Comparison of ENCODE assay signal across 1 cellular context in genomic region chr3:10115326-10116137, GRCh38.
A peak's percentile ranks its signal among the peaks of the same experiment; 100 is the strongest.
TF ChIP-seq lines count a peak whose summit lies in the region.

Gene BRK1, plus strand, starts transcription at chr3:10115675. Its CDS starts 27 bp downstream, at chr3:10115702.

TF ChIP-seq in HepG2, 621 proteins besides CTCF, POLR2A, EP300 and RAD21 (continued from another document and continues in another):
- 0 out of 2 replicates have a peak, but pooled peaks have one; percentile 46 for TF ChIP-seq RERE (CRISPR knock-in tag; IDR thresholded peaks at IDR 0.05; ENCODE audit: low read depth)
- TF ChIP-seq JUN (CRISPR knock-in tag; IDR thresholded peaks at IDR 0.05): no peak
- peak; percentile 70; the same call in 1 of the 2 replicates for TF ChIP-seq ZNF709 (CRISPR knock-in tag; IDR thresholded peaks at IDR 0.05)
- TF ChIP-seq RBAK (CRISPR knock-in tag; IDR thresholded peaks at IDR 0.05): no peak
- TF ChIP-seq ZNF138 (CRISPR knock-in tag; IDR thresholded peaks at IDR 0.05; ENCODE audit: low read depth): 0 out of 2 replicates have a peak, but pooled peaks have one; percentile 66
- TF ChIP-seq RXRB (CRISPR knock-in tag; IDR thresholded peaks at IDR 0.05; ENCODE audit: borderline replicate concordance): peak; percentile 38; the same call in 1 of the 2 replicates
- no peak for TF ChIP-seq RFX3 (CRISPR knock-in tag; IDR thresholded peaks at IDR 0.05)
- TF ChIP-seq GLI4 (CRISPR knock-in tag; IDR thresholded peaks at IDR 0.05; ENCODE audit: borderline replicate concordance): no peak
- no peak for TF ChIP-seq CSRNP1 (CRISPR knock-in tag; IDR thresholded peaks at IDR 0.05)
- no peak for TF ChIP-seq ZNF292 (CRISPR knock-in tag; IDR thresholded peaks at IDR 0.05; ENCODE audit: borderline replicate concordance, low read depth)
- TF ChIP-seq RELA (CRISPR knock-in tag; IDR thresholded peaks at IDR 0.05): no peak
- no peak for TF ChIP-seq ZNF556 (CRISPR knock-in tag; IDR thresholded peaks at IDR 0.05; ENCODE audit: borderline replicate concordance)
- peak; percentile 27; the same call in 1 of the 2 replicates for TF ChIP-seq ZNF143 (CRISPR knock-in tag; IDR thresholded peaks at IDR 0.05)
- no peak for TF ChIP-seq NCOR1 (IDR thresholded peaks at IDR 0.05; ENCODE audit: borderline replicate concordance, low read length)
- TF ChIP-seq MTF2 (CRISPR knock-in tag; IDR thresholded peaks at IDR 0.05; ENCODE audit: borderline replicate concordance): no peak; the same call in 1 of the 2 replicates
- TF ChIP-seq PHB2 (IDR thresholded peaks at IDR 0.05; ENCODE audit: partially characterized antibody): no peak
- peak; percentile 44 for TF ChIP-seq TEAD3 (CRISPR knock-in tag; optimal IDR thresholded peaks at IDR 0.05; ENCODE audit: borderline replicate concordance)
- no peak for TF ChIP-seq SETDB1 (CRISPR knock-in tag; IDR thresholded peaks at IDR 0.05; ENCODE audit: borderline replicate concordance)
- peak; percentile 60; the same call in 1 of the 2 replicates for TF ChIP-seq FOSL2 (CRISPR knock-in tag; IDR thresholded peaks at IDR 0.05)
- TF ChIP-seq U2AF2 (IDR thresholded peaks at IDR 0.05; ENCODE audit: low read depth, low read length): no peak
- no peak for TF ChIP-seq DDIT3 (CRISPR knock-in tag; IDR thresholded peaks at IDR 0.05)
- no peak for TF ChIP-seq HHEX (CRISPR knock-in tag; IDR thresholded peaks at IDR 0.05)
- TF ChIP-seq ATRX (CRISPR knock-in tag; IDR thresholded peaks at IDR 0.05; ENCODE audit: borderline replicate concordance): no peak
- TF ChIP-seq SRSF1 (optimal IDR thresholded peaks at IDR 0.05; ENCODE audit: low read depth, low read length): peak; percentile 91
- no peak for TF ChIP-seq KDM4B (CRISPR knock-in tag; IDR thresholded peaks at IDR 0.05)
- no peak for TF ChIP-seq FOXK2 (IDR thresholded peaks at IDR 0.05)
- TF ChIP-seq NR2F2 (IDR thresholded peaks at IDR 0.05; ENCODE audit: borderline replicate concordance, low read depth): no peak
- TF ChIP-seq FOXP4 (CRISPR knock-in tag; IDR thresholded peaks at IDR 0.05): peak; percentile 18; the same call in 1 of the 2 replicates
- peak; percentile 44; the same call in 1 of the 2 replicates for TF ChIP-seq ZNF441 (CRISPR knock-in tag; IDR thresholded peaks at IDR 0.05; ENCODE audit: borderline replicate concordance)
- no peak for TF ChIP-seq ZKSCAN1 (IDR thresholded peaks at IDR 0.05; ENCODE audit: low read length)
- peak; percentile 83 for TF ChIP-seq GABPB1 (CRISPR knock-in tag; IDR thresholded peaks at IDR 0.05)
- 0 out of 2 replicates have a peak, but pooled peaks have one; percentile 39 for TF ChIP-seq ZFP82 (CRISPR knock-in tag; IDR thresholded peaks at IDR 0.05; ENCODE audit: borderline replicate concordance)
- no peak for TF ChIP-seq ZBTB26 (CRISPR knock-in tag; IDR thresholded peaks at IDR 0.05; ENCODE audit: borderline replicate concordance)
- TF ChIP-seq ZC3H13 (CRISPR knock-in tag; IDR thresholded peaks at IDR 0.05): 0 out of 2 replicates have a peak, but pooled peaks have one; percentile 54
- TF ChIP-seq HMG20A (CRISPR knock-in tag; IDR thresholded peaks at IDR 0.05; ENCODE audit: borderline replicate concordance): no peak
- TF ChIP-seq NAIF1 (CRISPR knock-in tag; IDR thresholded peaks at IDR 0.05; ENCODE audit: borderline replicate concordance): no peak
- peak; percentile 24 for TF ChIP-seq XRCC5 (optimal IDR thresholded peaks at IDR 0.05; ENCODE audit: low read length)
- peak; percentile 70 for TF ChIP-seq ASH2L (IDR thresholded peaks at IDR 0.05; ENCODE audit: insufficient read length, low read depth, low read length)
- no peak for TF ChIP-seq EZH2 (conservative IDR thresholded peaks at IDR 0.05; ENCODE audit: low read depth, low read length)
- TF ChIP-seq HIVEP1 (CRISPR knock-in tag; IDR thresholded peaks at IDR 0.05): no peak
- TF ChIP-seq HBP1 (CRISPR knock-in tag; IDR thresholded peaks at IDR 0.05; ENCODE audit: low read depth): 0 out of 2 replicates have a peak, but pooled peaks have one; percentile 20
- TF ChIP-seq JUND (CRISPR knock-in tag; IDR thresholded peaks at IDR 0.05): no peak
- peak; percentile 94 for TF ChIP-seq DMAP1 (CRISPR knock-in tag; IDR thresholded peaks at IDR 0.05)
- peak; percentile 79; the same call in 1 of the 2 replicates for TF ChIP-seq ZNF614 (CRISPR knock-in tag; IDR thresholded peaks at IDR 0.05; ENCODE audit: borderline replicate concordance)
- peak; percentile 71 for TF ChIP-seq TBX2 (CRISPR knock-in tag; IDR thresholded peaks at IDR 0.05; ENCODE audit: borderline replicate concordance)
- 0 out of 2 replicates have a peak, but pooled peaks have one; percentile 51 for TF ChIP-seq TSC22D2 (CRISPR knock-in tag; IDR thresholded peaks at IDR 0.05; ENCODE audit: borderline replicate concordance)
- no peak for TF ChIP-seq TRIM24 (CRISPR knock-in tag; IDR thresholded peaks at IDR 0.05)
- no peak for TF ChIP-seq ZFP1 (CRISPR knock-in tag; IDR thresholded peaks at IDR 0.05)
- TF ChIP-seq ZMAT3 (CRISPR knock-in tag; conservative IDR thresholded peaks at IDR 0.05): peak; percentile 36; the same call in 1 of the 2 replicates
- TF ChIP-seq SKI (IDR thresholded peaks at IDR 0.05; ENCODE audit: partially characterized antibody): no peak
- TF ChIP-seq ZSCAN25 (CRISPR knock-in tag; IDR thresholded peaks at IDR 0.05): no peak
- TF ChIP-seq NR2C2 (CRISPR knock-in tag; IDR thresholded peaks at IDR 0.05; ENCODE audit: borderline replicate concordance): peak; percentile 58
- TF ChIP-seq THAP11 (CRISPR knock-in tag; IDR thresholded peaks at IDR 0.05): peak; percentile 81
- peak; percentile 91 for TF ChIP-seq KAT8 (CRISPR knock-in tag; IDR thresholded peaks at IDR 0.05)
- TF ChIP-seq ZFP90 (CRISPR knock-in tag; IDR thresholded peaks at IDR 0.05; ENCODE audit: borderline replicate concordance): 0 out of 2 replicates have a peak, but pooled peaks have one; percentile 84
- no peak for TF ChIP-seq ZNF205 (CRISPR knock-in tag; IDR thresholded peaks at IDR 0.05)
- 0 out of 2 replicates have a peak, but pooled peaks have one; percentile 50 for TF ChIP-seq PREB (CRISPR knock-in tag; IDR thresholded peaks at IDR 0.05)
- no peak for TF ChIP-seq BCLAF1 (IDR thresholded peaks at IDR 0.05)
